In the genomic region with DNA sequence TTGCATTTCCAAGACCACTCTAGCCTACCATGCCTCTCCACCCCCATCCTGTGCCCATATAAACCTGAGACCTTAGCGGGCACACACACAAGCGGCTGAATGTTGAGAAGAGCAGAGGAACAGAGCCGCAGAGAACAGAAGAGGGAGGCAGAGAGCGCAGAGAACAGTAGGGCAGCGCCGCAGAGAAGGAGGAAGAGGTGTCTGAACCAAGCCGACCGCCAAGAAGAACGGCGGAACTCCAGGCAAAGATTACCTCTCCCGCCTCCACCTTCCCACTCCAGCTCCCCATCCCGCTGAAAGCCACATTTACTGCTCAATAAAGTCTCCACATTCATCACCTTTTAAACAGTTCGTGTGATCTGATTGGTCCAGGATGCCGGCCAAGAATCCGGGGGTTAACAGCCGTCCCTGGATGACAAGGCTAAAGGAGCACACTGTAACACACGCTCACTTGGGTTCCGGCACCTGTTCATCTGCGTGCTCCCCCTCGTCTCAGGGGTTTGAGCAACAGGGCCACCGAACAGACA, we compare ENCODE assay signal across 8 cellular contexts. TPM values are rescaled to one million over a fixed set of nuclear protein-coding genes. Genes with fewer than 3 reads are reported as not detected.
DNase-seq lines count a peak whose midpoint lies in the region; ATAC-seq and TF ChIP-seq lines count a peak whose summit lies in the region.

No MANE protein-coding gene starts in this region.

- 0 out of 2 replicates have a peak overlapping the region, but pooled peaks have one; percentile 45 for H2AFZ ChIP-seq in PC-3 (ENCODE audit: low read length)

- no peaks in the 10 kb centered on the region for H4K20me1 ChIP-seq in PC-3 (ENCODE audit: low read length)

- H3K27me3 ChIP-seq in PC-3 (ENCODE audit: low read length), result no peaks in the 10 kb centered on the region; the same call in 1 of the 2 replicates
- no peaks in the 10 kb centered on the region for H3K27me3 ChIP-seq in vagina

- H3K36me3 ChIP-seq in PC-3 (ENCODE audit: low read depth, low read length) (no peaks in the 10 kb centered on the region), vagina (no peaks in the 10 kb centered on the region)

- TF ChIP-seq POLR2A in vagina (IDR thresholded peaks at IDR 0.05), result no peak

- TF ChIP-seq CTCF in PC-3 (conservative IDR thresholded peaks at IDR 0.05; ENCODE audit: low read depth, low read length) (peak; percentile 26; the same call in 1 of the 2 replicates), astrocyte of the spinal cord (IDR thresholded peaks at IDR 0.05; ENCODE audit: low read depth, low read length) (peak; percentile 21), vagina (IDR thresholded peaks at IDR 0.05) (no peak)

- intact Hi-C loops in PC-3 (cut with micrococcal nuclease) (no loop called here), vagina (cut with DNase I) (no loop called here)

- CTCF ChIA-PET in PC-3 (lab: Charles Lee), result no interaction called here

- H3F3A ChIP-seq in PC-3 (ENCODE audit: low read length, unreplicated experiment), result no peaks in the 10 kb centered on the region

- H3K4me3 ChIP-seq in PC-3 (ENCODE audit: low read length) (peak overlapping the region; percentile 43; the same call in 1 of the 2 replicates), astrocyte of the spinal cord (ENCODE audit: low read depth, low read length) (no peak overlapping the region), vagina (no peak overlapping the region)

- H3K27ac ChIP-seq in PC-3 (ENCODE audit: low read length) (no peak overlapping the region), vagina (no peak overlapping the region)

- H3K79me2 ChIP-seq in PC-3 (ENCODE audit: low read length), result no peaks in the 10 kb centered on the region

- H3K9me2 ChIP-seq in PC-3 (replicated peaks; ENCODE audit: low read length), result no peaks in the 10 kb centered on the region

- H3K4me1 ChIP-seq in PC-3 (ENCODE audit: insufficient read depth, low read length) (no peaks in the 10 kb centered on the region), vagina (no peaks in the 10 kb centered on the region)

- ATAC-seq in HG02884 (IDR thresholded peaks at IDR 0.05; ENCODE audit: unreplicated experiment), result peak; percentile 78
- ATAC-seq in PC-3, result peak; percentile 76
- ATAC-seq in left lobe of liver, result peak; percentile 90

- H3K9me3 ChIP-seq in PC-3 (ENCODE audit: low read length) (no peaks in the 10 kb centered on the region), vagina (no peaks in the 10 kb centered on the region)

- POLR2A ChIA-PET in PC-3 (lab: Charles Lee; ENCODE audit: unreplicated experiment), result no interaction called here

- H3K4me2 ChIP-seq in PC-3 (ENCODE audit: low read length), result peak overlapping the region; percentile 65; the same call in 1 of the 2 replicates

- no TSS peak for BruUV-seq in PC-3 (replicated peaks; lab: Mats Ljungman, UMichigan)

- DNase-seq in DMS79 treated with DMSO at 0.1 percent for 48 hours (lab: John Stamatoyannopoulos, UW), result peak; percentile 22
- DNase-seq in DMS79 (lab: John Stamatoyannopoulos, UW), result no peak
- peak; percentile 30 for DNase-seq in PC-3
- DNase-seq in astrocyte of the spinal cord (ENCODE audit: low read depth, low spot score), result peak; percentile 1
- peak; percentile 58 for DNase-seq in left lobe of liver (ENCODE audit: low spot score)
- DNase-seq in superior temporal gyrus (ENCODE audit: extremely low spot score), result peak; percentile 44
- DNase-seq in vagina (ENCODE audit: extremely low spot score in 2 of 2), result no peak

- in situ Hi-C loops in astrocyte of the spinal cord (cut with HindIII; ENCODE audit: low sequenced_read_pairs), result no loop called here

- H3K9ac ChIP-seq in PC-3 (ENCODE audit: low read length), result no peak overlapping the region

RNA-seq across cellular contexts. Expression of a gene that starts 33.2 kb away (rescaled TPM):
- total RNA-seq in PC-3 (2014; rRNA removed), result not detected in 2 replicates
- 0.08 TPM for total RNA-seq in left lobe of liver
- total RNA-seq in vagina, result 1.5 TPM

Comparison
In these comparisons a context has a peak if more than half of its experiments do, and no peak if none do; other contexts are left out.
1. DNase-seq: peak in DMS79 treated with DMSO at 0.1 percent for 48 hours (single experiment), PC-3 (single experiment), astrocyte of the spinal cord (single experiment), left lobe of liver (single experiment) and superior temporal gyrus (single experiment); none in DMS79 (single experiment) and vagina (0 of 2).
2. CTCF ChIP-seq: peak in PC-3 (single experiment) and astrocyte of the spinal cord (single experiment); none in vagina (0 of 3).
3. Peak in every context shown above with its lines, with median percentiles within 50 percentile points of each other: ATAC-seq.